Comparison of ENCODE assay signal across 8 cellular contexts in genomic region chr2:203811491-203812221, GRCh38. TPM values are rescaled to one million over a fixed set of nuclear protein-coding genes. Genes with fewer than 3 reads are reported as not detected.
DNase-seq lines count a peak whose midpoint lies in the region; ATAC-seq and TF ChIP-seq lines count a peak whose summit lies in the region.

No MANE protein-coding gene starts in this region.

- peak overlapping the region; percentile 86 for H3K27ac ChIP-seq in AG04450 (ENCODE audit: low read depth, low read length)

- no peaks in the 10 kb centered on the region for H3K27me3 ChIP-seq in AG04450 (ENCODE audit: control insufficient read depth, insufficient read depth, low read length)

- no peak for TF ChIP-seq CTCF in AG04450 (IDR thresholded peaks at IDR 0.05; ENCODE audit: low read depth, low read length)
- TF ChIP-seq CTCF in fibroblast of mammary gland (conservative IDR thresholded peaks at IDR 0.05; ENCODE audit: control insufficient read depth, insufficient read depth, low read depth, low read length), result no peak
- TF ChIP-seq CTCF in retinal pigment epithelial cell (conservative IDR thresholded peaks at IDR 0.05; ENCODE audit: low read depth, low read length), result no peak

- H3K4me3 ChIP-seq in AG04450 (ENCODE audit: low read depth, low read length) (no peak overlapping the region), fibroblast of mammary gland (ENCODE audit: control insufficient read depth, low read depth, low read length) (no peak overlapping the region), retinal pigment epithelial cell (ENCODE audit: low read length) (no peak overlapping the region)

- H3K9me3 ChIP-seq in AG04450 (ENCODE audit: control insufficient read depth, insufficient read depth, low read length), result no peaks in the 10 kb centered on the region

- CTCF ChIA-PET in AG04450 (lab: Charles Lee), result interaction anchor here (0.6 to 2.3 kb wide), 4 partner anchors 28 to 587 kb away, joined by 3 to 6 read pairs (median 4); no protein-coding TSS in a partner anchor

- DNase-seq in AG04450 (ENCODE audit: low read depth, low spot score) (peak; percentile 63), NCI-H460 (ENCODE audit: extremely low read depth, low read depth) (peak; percentile 98), fibroblast of mammary gland (ENCODE audit: low read depth) (peak; percentile 95), retinal pigment epithelial cell (ENCODE audit: low read depth) (peak; percentile 70), iPS-NIHi7 (ENCODE audit: extremely low spot score) (no peak)
- peak; percentile 50 for DNase-seq in activated CD8-positive, alpha-beta memory T cell treated with anti-CD3 and anti-CD28 coated beads, Interleukin-2, amount 50 U/mL, for 24 hours (ENCODE audit: extremely low read depth)

- POLR2A ChIA-PET in AG04450 (lab: Yijun Ruan, JAX), result interaction anchor here (0.9 kb wide), 2 partner anchors 28 to 276 kb away, joined by 3 to 5 read pairs; partner anchors contain the start of gene RAPH1

- ATAC-seq in GM21619 (IDR thresholded peaks at IDR 0.05; ENCODE audit: unreplicated experiment), result peak; percentile 70
- no peak for ATAC-seq in HG02678 (IDR thresholded peaks at IDR 0.05; ENCODE audit: unreplicated experiment)

RNA-seq across cellular contexts. Expression of gene CTLA4, which starts 55.9 kb away (rescaled TPM):
- polyA plus RNA-seq in AG04450 (2011; rRNA removed), result not detected in 2 replicates
- not detected in 2 replicates for polyA minus RNA-seq in AG04450 (2011; rRNA and poly(A)+ RNA removed)
- not detected in 2 replicates for total RNA-seq in NCI-H460 (2014; rRNA removed; shearing (Covaris generic))
- not detected in 2 replicates for polyA plus RNA-seq in NCI-H460 (2014; cell fraction: nucleus; rRNA removed)
